ENCODE assay signal across 8 cellular contexts in the genomic region with DNA sequence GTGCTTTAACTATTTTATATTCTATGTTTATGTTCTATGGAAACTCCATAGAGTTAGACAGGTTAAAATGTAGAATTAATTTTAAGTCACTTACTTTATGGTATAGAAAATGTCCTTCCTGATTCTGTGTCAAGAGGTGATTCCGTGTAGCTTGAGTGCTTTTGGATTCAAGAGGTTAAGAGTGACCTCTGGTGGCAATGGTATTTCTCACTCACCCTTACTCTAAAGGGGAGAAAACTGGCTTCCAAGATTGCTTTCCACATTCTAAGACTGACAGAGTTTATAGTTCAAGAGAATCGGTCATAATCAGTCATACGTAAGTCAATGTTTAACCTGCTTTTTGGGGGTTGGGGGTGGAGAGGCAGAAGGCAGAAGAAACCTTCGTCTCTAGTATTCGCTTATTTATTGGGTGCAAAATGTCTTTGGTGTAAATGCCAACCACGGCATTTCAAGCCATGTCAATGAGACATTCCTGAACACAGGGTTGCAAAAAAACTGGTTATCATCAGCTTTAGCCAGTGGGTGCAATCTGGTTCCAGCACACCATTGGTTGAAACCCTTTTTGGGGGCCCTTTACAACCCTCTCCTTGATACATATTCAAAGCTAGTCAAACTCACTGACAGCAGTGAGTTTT.
DNase-seq lines count a peak whose midpoint lies in the region; ATAC-seq, FAIRE-seq and TF ChIP-seq lines count a peak whose summit lies in the region.

No MANE protein-coding gene starts in this region.

- no peaks in the 10 kb centered on the region for H3K4me1 ChIP-seq in pancreas

- 15% methylated on average over 6 of the region's 6 CpGs for WGBS in pancreas, 2 donors

- H3K27ac ChIP-seq in RWPE1 (no peak overlapping the region), pancreas (no peak overlapping the region)

- no peak for TF ChIP-seq EP300 in Ishikawa (IDR thresholded peaks at IDR 0.05; ENCODE audit: borderline replicate concordance)

- peak; percentile 41 for TF ChIP-seq CTCF in RWPE1 (conservative IDR thresholded peaks at IDR 0.05; ENCODE audit: low read depth)
- TF ChIP-seq CTCF in fibroblast of mammary gland (conservative IDR thresholded peaks at IDR 0.05; ENCODE audit: control insufficient read depth, insufficient read depth, low read depth, low read length): peak; percentile 80
- TF ChIP-seq CTCF in pancreas (IDR thresholded peaks at IDR 0.05): peak in 3 of 4 donors; percentile 27 to 44 (median 37)

- peak; percentile 86 for TF ChIP-seq RAD21 in Ishikawa (IDR thresholded peaks at IDR 0.05; ENCODE audit: low read depth)

- H3K27me3 ChIP-seq in pancreas: no peaks in the 10 kb centered on the region

- intact Hi-C loops in pancreas (cut with DNase I): loop anchor here (5.0 to 10.0 kb wide), 3 partner anchors 118 to 308 kb away; no protein-coding TSS in a partner anchor

- no peaks in the 10 kb centered on the region for H3K36me3 ChIP-seq in pancreas

- POLR2A ChIA-PET in RWPE1 (lab: Yijun Ruan, JAX; ENCODE audit: low non-redundant PET): no interaction called here

- H3K4me3 ChIP-seq in fibroblast of mammary gland (ENCODE audit: control insufficient read depth, low read depth, low read length) (no peak overlapping the region), pancreas (no peak overlapping the region)

- peak; percentile 85 for FAIRE-seq in pancreas (lab: Jason Lieb, UNC)

- CTCF ChIA-PET in RWPE1 (lab: Yijun Ruan, JAX): interaction anchor here (0.6 to 2.4 kb wide), 3 partner anchors 294 to 462 kb away, joined by 3 to 21 read pairs (median 3); no protein-coding TSS in a partner anchor

- ATAC-seq in GM21360 (IDR thresholded peaks at IDR 0.05; ENCODE audit: unreplicated experiment): peak; percentile 94
- ATAC-seq in pancreas: peak; percentile 82 to 95 (median 92)
- no peak for ATAC-seq in HG03457 (IDR thresholded peaks at IDR 0.05; ENCODE audit: unreplicated experiment)

- no peaks in the 10 kb centered on the region for H3K9me3 ChIP-seq in pancreas

- DNase-seq in DMS153 treated with DMSO at 0.1 percent for 48 hours (lab: John Stamatoyannopoulos, UW; ENCODE audit: unreplicated experiment): peak; percentile 56
- peak; percentile 28 for DNase-seq in RWPE1 (ENCODE audit: low spot score)
- DNase-seq in fibroblast of mammary gland (ENCODE audit: low read depth): peak; percentile 78
- DNase-seq in pancreas: peak in 2 of 6 donors; percentile 9 to 19
- DNase-seq in activated T-cell treated with anti-CD3 and anti-CD28 coated beads, Interleukin-2, amount 50 U/mL, for 48 hours: no peak

TF ChIP-seq in Ishikawa, 13 proteins besides CTCF, POLR2A, EP300 and RAD21:
- no peak for TF ChIP-seq TAF1 (IDR thresholded peaks at IDR 0.05; ENCODE audit: low read depth)
- TF ChIP-seq EGR1 (IDR thresholded peaks at IDR 0.05): no peak
- TF ChIP-seq NFIC (IDR thresholded peaks at IDR 0.05): no peak
- no peak for TF ChIP-seq CREB1 (IDR thresholded peaks at IDR 0.05; ENCODE audit: low read depth)
- TF ChIP-seq, protein P1, sequence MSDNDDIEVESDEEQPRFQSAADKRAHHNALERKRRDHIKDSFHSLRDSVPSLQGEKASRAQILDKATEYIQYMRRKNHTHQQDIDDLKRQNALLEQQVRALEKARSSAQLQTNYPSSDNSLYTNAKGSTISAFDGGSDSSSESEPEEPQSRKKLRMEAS (IDR thresholded peaks at IDR 0.05): no peak
- no peak for TF ChIP-seq TCF12 (IDR thresholded peaks at IDR 0.05; ENCODE audit: low read depth)
- TF ChIP-seq, protein P2, sequence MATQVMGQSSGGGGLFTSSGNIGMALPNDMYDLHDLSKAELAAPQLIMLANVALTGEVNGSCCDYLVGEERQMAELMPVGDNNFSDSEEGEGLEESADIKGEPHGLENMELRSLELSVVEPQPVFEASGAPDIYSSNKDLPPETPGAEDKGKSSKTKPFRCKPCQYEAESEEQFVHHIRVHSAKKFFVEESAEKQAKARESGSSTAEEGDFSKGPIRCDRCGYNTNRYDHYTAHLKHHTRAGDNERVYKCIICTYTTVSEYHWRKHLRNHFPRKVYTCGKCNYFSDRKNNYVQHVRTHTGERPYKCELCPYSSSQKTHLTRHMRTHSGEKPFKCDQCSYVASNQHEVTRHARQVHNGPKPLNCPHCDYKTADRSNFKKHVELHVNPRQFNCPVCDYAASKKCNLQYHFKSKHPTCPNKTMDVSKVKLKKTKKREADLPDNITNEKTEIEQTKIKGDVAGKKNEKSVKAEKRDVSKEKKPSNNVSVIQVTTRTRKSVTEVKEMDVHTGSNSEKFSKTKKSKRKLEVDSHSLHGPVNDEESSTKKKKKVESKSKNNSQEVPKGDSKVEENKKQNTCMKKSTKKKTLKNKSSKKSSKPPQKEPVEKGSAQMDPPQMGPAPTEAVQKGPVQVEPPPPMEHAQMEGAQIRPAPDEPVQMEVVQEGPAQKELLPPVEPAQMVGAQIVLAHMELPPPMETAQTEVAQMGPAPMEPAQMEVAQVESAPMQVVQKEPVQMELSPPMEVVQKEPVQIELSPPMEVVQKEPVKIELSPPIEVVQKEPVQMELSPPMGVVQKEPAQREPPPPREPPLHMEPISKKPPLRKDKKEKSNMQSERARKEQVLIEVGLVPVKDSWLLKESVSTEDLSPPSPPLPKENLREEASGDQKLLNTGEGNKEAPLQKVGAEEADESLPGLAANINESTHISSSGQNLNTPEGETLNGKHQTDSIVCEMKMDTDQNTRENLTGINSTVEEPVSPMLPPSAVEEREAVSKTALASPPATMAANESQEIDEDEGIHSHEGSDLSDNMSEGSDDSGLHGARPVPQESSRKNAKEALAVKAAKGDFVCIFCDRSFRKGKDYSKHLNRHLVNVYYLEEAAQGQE (IDR thresholded peaks at IDR 0.05; ENCODE audit: low read depth): no peak
- TF ChIP-seq TEAD4 (IDR thresholded peaks at IDR 0.05): no peak

Comparison
In these comparisons a context has a peak if more than half of its experiments do, and no peak if none do; other contexts are left out.
1. DNase-seq: peak in DMS153 treated with DMSO at 0.1 percent for 48 hours (single experiment), RWPE1 (single experiment) and fibroblast of mammary gland (single experiment); none in activated T-cell treated with anti-CD3 and anti-CD28 coated beads, Interleukin-2, amount 50 U/mL, for 48 hours (0 of 2).
2. Peak in every context shown above with its lines, with median percentiles within 50 percentile points of each other: CTCF ChIP-seq.